In genomic region chr3:11273945-11274344, GRCh38 we compare ENCODE assay signal across 11 cellular contexts. TPM values are rescaled to one million over a fixed set of nuclear protein-coding genes. Genes with fewer than 3 reads are reported as not detected.
DNase-seq lines count a peak whose midpoint lies in the region; ATAC-seq and TF ChIP-seq lines count a peak whose summit lies in the region.
"Had no signal": no experiment of that assay in that cellular context is flagged by ENCODE, and none has a peak within 500 bp of the region (broad histone marks: within the 10 kb centered on the region; RNA-seq: fewer than 3 reads in every experiment).

No MANE protein-coding gene starts in this region.

- H3K27ac Mint-ChIP-seq in T-helper 1 cell treated with Interleukin-12 subunit alpha and Interleukin-12 subunit beta and Interleukin-4 antibody, amounts not matched to agents 30 μg/mL and 1 μg/mL, for 36 hours: no peak overlapping the region
- peak overlapping the region; percentile 99 for H3K27ac Mint-ChIP-seq in stimulated activated effector memory CD8-positive, alpha-beta T cell treated with anti-CD3 and anti-CD28 coated beads, Interleukin-12 subunit alpha, Interleukin-12 subunit beta, amount 100 ng/mL, for 72 hours

- H3K4me3 Mint-ChIP-seq in T-helper 1 cell treated with Interleukin-12 subunit alpha and Interleukin-12 subunit beta and Interleukin-4 antibody, amounts not matched to agents 30 μg/mL and 1 μg/mL, for 36 hours: peak overlapping the region; percentile 93
- peak overlapping the region; percentile 95 for H3K4me3 Mint-ChIP-seq in stimulated activated effector memory CD8-positive, alpha-beta T cell treated with anti-CD3 and anti-CD28 coated beads, Interleukin-12 subunit alpha, Interleukin-12 subunit beta, amount 100 ng/mL, for 72 hours

- H3K9me3 Mint-ChIP-seq in T-helper 1 cell treated with Interleukin-12 subunit alpha and Interleukin-12 subunit beta and Interleukin-4 antibody, amounts not matched to agents 30 μg/mL and 1 μg/mL, for 36 hours: peaks cover 6% of the 10 kb centered on the region
- H3K9me3 Mint-ChIP-seq in stimulated activated effector memory CD8-positive, alpha-beta T cell treated with anti-CD3 and anti-CD28 coated beads, Interleukin-12 subunit alpha, Interleukin-12 subunit beta, amount 100 ng/mL, for 72 hours: peaks cover 6% of the 10 kb centered on the region

- peaks cover 46% of the 10 kb centered on the region for H3K4me1 Mint-ChIP-seq in T-helper 1 cell treated with Interleukin-12 subunit alpha and Interleukin-12 subunit beta and Interleukin-4 antibody, amounts not matched to agents 30 μg/mL and 1 μg/mL, for 36 hours (ENCODE audit: low read depth)
- peaks cover 55% of the 10 kb centered on the region for H3K4me1 Mint-ChIP-seq in stimulated activated effector memory CD8-positive, alpha-beta T cell treated with anti-CD3 and anti-CD28 coated beads, Interleukin-12 subunit alpha, Interleukin-12 subunit beta, amount 100 ng/mL, for 72 hours

- ATAC-seq in stimulated activated effector memory CD8-positive, alpha-beta T cell treated with anti-CD3 and anti-CD28 coated beads, Interleukin-12 subunit alpha, Interleukin-12 subunit beta, amount 100 ng/mL, for 72 hours: no peak

- H3K4me1 ChIP-seq in BE2C: no peaks in the 10 kb centered on the region

- DNase-seq in T-helper 1 cell: no peak
- DNase-seq in SIG-M5 treated with dmso at 0.1 percent for 504 hours (lab: John Stamatoyannopoulos, UW; ENCODE audit: unreplicated experiment): peak; percentile 98
- peak; percentile 50 for DNase-seq in globus pallidus (ENCODE audit: low spot score)
- no peak for DNase-seq in stimulated activated effector memory CD8-positive, alpha-beta T cell treated with anti-CD3 and anti-CD28 coated beads, Interleukin-12 subunit alpha, Interleukin-12 subunit beta, amount 100 ng/mL, for 72 hours (ENCODE audit: low spot score in 2 of 2)
- DNase-seq in BE2C: no peak
- no peak for DNase-seq in stimulated activated naive CD4-positive, alpha-beta T cell (lab: John Stamatoyannopoulos, UW)
- no peak for DNase-seq in NCI-H446 (lab: John Stamatoyannopoulos, UW)
- DNase-seq: 8988T; activated effector memory CD4-positive, alpha-beta T cell treated with Interleukin-2 at 50 U/mL for 16 hours; RPMI8226 had no signal

- H3K9me3 ChIP-seq in BE2C: no peaks in the 10 kb centered on the region

- TF ChIP-seq CTCF in BE2C (IDR thresholded peaks at IDR 0.05; ENCODE audit: low read depth, low read length): no peak

- peaks cover 4% of the 10 kb centered on the region for H3K27me3 Mint-ChIP-seq in T-helper 1 cell treated with Interleukin-12 subunit alpha and Interleukin-12 subunit beta and Interleukin-4 antibody, amounts not matched to agents 30 μg/mL and 1 μg/mL, for 36 hours (ENCODE audit: low read depth)

- H3K27me3 ChIP-seq in BE2C: no peaks in the 10 kb centered on the region

- no peak overlapping the region for H3K4me3 ChIP-seq in BE2C (ENCODE audit: low read depth, low read length)

- H3K36me3 ChIP-seq in BE2C: no peaks in the 10 kb centered on the region

- peaks cover 33% of the 10 kb centered on the region for H3K36me3 Mint-ChIP-seq in T-helper 1 cell treated with Interleukin-12 subunit alpha and Interleukin-12 subunit beta and Interleukin-4 antibody, amounts not matched to agents 30 μg/mL and 1 μg/mL, for 36 hours (ENCODE audit: low read depth)
- peaks cover 43% of the 10 kb centered on the region for H3K36me3 Mint-ChIP-seq in stimulated activated effector memory CD8-positive, alpha-beta T cell treated with anti-CD3 and anti-CD28 coated beads, Interleukin-12 subunit alpha, Interleukin-12 subunit beta, amount 100 ng/mL, for 72 hours

RNA-seq across cellular contexts. Expression of gene ATG7, which starts 1.7 kb away (rescaled TPM):
- 7.4 TPM for polyA plus RNA-seq in BE2C (2012; ENCODE audit: insufficient read depth, insufficient read length, low read depth)

Comparison
In these comparisons a context has a peak if more than half of its experiments do, and no peak if none do; other contexts are left out.
1. DNase-seq: peak in SIG-M5 treated with dmso at 0.1 percent for 504 hours (single experiment) and globus pallidus (single experiment); none in T-helper 1 cell (0 of 5), stimulated activated effector memory CD8-positive, alpha-beta T cell treated with anti-CD3 and anti-CD28 coated beads, Interleukin-12 subunit alpha, Interleukin-12 subunit beta, amount 100 ng/mL, for 72 hours (0 of 2), BE2C (single experiment), stimulated activated naive CD4-positive, alpha-beta T cell (0 of 6) and NCI-H446 (0 of 2).